ENCODE assay signal across 8 cellular contexts in genomic region chr12:2052861-2053674, GRCh38. TPM values are rescaled to one million over a fixed set of nuclear protein-coding genes. Genes with fewer than 3 reads are reported as not detected.
A peak's percentile ranks its signal among the peaks of the same experiment; 100 is the strongest.
DNase-seq lines count a peak whose midpoint lies in the region; ATAC-seq and TF ChIP-seq lines count a peak whose summit lies in the region.

CACNA1C (plus strand) TSS chr12:2052987; CDS start chr12:2053563, 576 bp downstream.

- H3K27ac ChIP-seq in thoracic aorta: peak within 1 kb of the TSS; percentile 90

- H3K9me3 Mint-ChIP-seq in activated CD8-positive, alpha-beta memory T cell treated with anti-CD3 and anti-CD28 coated beads, Interleukin-2, amount 10 ng/mL, durations not matched to agents 7 days and 5 days (ENCODE audit: low read depth): no peaks in the 10 kb centered on the region

- H3K27ac Mint-ChIP-seq in activated CD8-positive, alpha-beta memory T cell treated with anti-CD3 and anti-CD28 coated beads, Interleukin-2, amount 10 ng/mL, durations not matched to agents 7 days and 5 days: no peak within 1 kb of the TSS

- peak; percentile 37 for TF ChIP-seq CTCF in thoracic aorta (IDR thresholded peaks at IDR 0.05)

- H3K9me3 ChIP-seq in mucosa of stomach (ENCODE audit: control insufficient read depth, low read length) (no peaks in the 10 kb centered on the region), thoracic aorta (no peaks in the 10 kb centered on the region)

- H3K9ac ChIP-seq in mucosa of stomach (ENCODE audit: low read length): peak within 1 kb of the TSS; percentile 43

- peaks cover 87% of the 10 kb centered on the region for H3K27me3 Mint-ChIP-seq in activated CD8-positive, alpha-beta memory T cell treated with anti-CD3 and anti-CD28 coated beads, Interleukin-2, amount 10 ng/mL, durations not matched to agents 7 days and 5 days

- peaks cover 11% of the 10 kb centered on the region for H3K4me1 ChIP-seq in mucosa of stomach (ENCODE audit: control insufficient read depth, insufficient read depth, low read length)
- H3K4me1 ChIP-seq in thoracic aorta (ENCODE audit: control insufficient read depth in 1 of 2, low read depth in 2 of 2): peaks cover 18 to 33% of the 10 kb centered on the region in 2 donors

- peak; percentile 88 for ATAC-seq in activated CD8-positive, alpha-beta memory T cell treated with anti-CD3 and anti-CD28 coated beads, Interleukin-2, amount 10 ng/mL, durations not matched to agents 7 days and 5 days
- ATAC-seq in thoracic aorta (ENCODE audit: insufficient number of reproducible peaks, low FRiP score, low read depth): peak; percentile 51
- no peak for ATAC-seq in GM21381 (IDR thresholded peaks at IDR 0.05; ENCODE audit: unreplicated experiment)

- H3K4me3 Mint-ChIP-seq in activated CD8-positive, alpha-beta memory T cell treated with anti-CD3 and anti-CD28 coated beads, Interleukin-2, amount 10 ng/mL, durations not matched to agents 7 days and 5 days: peak within 1 kb of the TSS; percentile 70

- H3K36me3 Mint-ChIP-seq in activated CD8-positive, alpha-beta memory T cell treated with anti-CD3 and anti-CD28 coated beads, Interleukin-2, amount 10 ng/mL, durations not matched to agents 7 days and 5 days: peaks cover 1% of the 10 kb centered on the region

- H3K27me3 ChIP-seq in mucosa of stomach (ENCODE audit: control insufficient read depth, insufficient read depth, low read length) (peaks cover 72% of the 10 kb centered on the region), thoracic aorta (replicated peaks; ENCODE audit: insufficient read depth) (no peaks in the 10 kb centered on the region)

- H3K36me3 ChIP-seq in mucosa of stomach (ENCODE audit: control insufficient read depth, insufficient read depth, low read length): no peaks in the 10 kb centered on the region
- no peaks in the 10 kb centered on the region for H3K36me3 ChIP-seq in thoracic aorta

- peaks cover 15% of the 10 kb centered on the region for H3K4me1 Mint-ChIP-seq in activated CD8-positive, alpha-beta memory T cell treated with anti-CD3 and anti-CD28 coated beads, Interleukin-2, amount 10 ng/mL, durations not matched to agents 7 days and 5 days

- CTCF ChIA-PET in activated CD8-positive, alpha-beta memory T cell treated with anti-CD3 and anti-CD28 coated beads, Interleukin-2, amount 10 ng/mL, durations not matched to agents 7 days and 5 days (lab: Charles Lee): no interaction called here

- H3K4me3 ChIP-seq in mucosa of stomach (ENCODE audit: low read length) (no peak within 1 kb of the TSS), thoracic aorta (peak within 1 kb of the TSS; percentile 92)

- DNase-seq in GM04504 (ENCODE audit: low read depth): peak; percentile 46
- peak; percentile 17 for DNase-seq in NCI-H2029 treated with DMSO at 0.1 percent for 48 hours (lab: John Stamatoyannopoulos, UW)
- peak; percentile 52 for DNase-seq in activated CD8-positive, alpha-beta memory T cell treated with anti-CD3 and anti-CD28 coated beads, Interleukin-2, amount 10 ng/mL, durations not matched to agents 7 days and 5 days
- DNase-seq in fibroblast of gingiva (ENCODE audit: low read depth): peak; percentile 69
- no peak for DNase-seq in thoracic aorta (ENCODE audit: low spot score)
- no peak for DNase-seq in cortex of kidney (lab: John Stamatoyannopoulos, UW)

RNA-seq across cellular contexts. Expression of gene CACNA1C, which starts in this region (rescaled TPM):
- under 1 TPM; 0.14 to 0.26 TPM for total RNA-seq in activated CD8-positive, alpha-beta memory T cell treated with anti-CD3 and anti-CD28 coated beads, Interleukin-2, amount 10 ng/mL, durations not matched to agents 7 days and 5 days
- 100 to 1,000 TPM in 1 of 2 donors, 10 to 100 TPM in 1; 70.0 to 127 TPM for total RNA-seq in thoracic aorta

Comparison
In these comparisons a context has a peak if more than half of its experiments do, and no peak if none do; other contexts are left out.
1. RNA of gene CACNA1C (total RNA-seq): 70.0 to 127 TPM in thoracic aorta; 0.14 to 0.26 TPM in activated CD8-positive, alpha-beta memory T cell treated with anti-CD3 and anti-CD28 coated beads, Interleukin-2, amount 10 ng/mL, durations not matched to agents 7 days and 5 days; every median in the first group is over 10 times any median in the second.
2. Peak in DNase-seq and ATAC-seq in activated CD8-positive, alpha-beta memory T cell treated with anti-CD3 and anti-CD28 coated beads, Interleukin-2, amount 10 ng/mL, durations not matched to agents 7 days and 5 days; RNA of the gene not detected or under 1 TPM.
3. DNase-seq: peak in GM04504 (single experiment), NCI-H2029 treated with DMSO at 0.1 percent for 48 hours (single experiment) and fibroblast of gingiva (single experiment); none in thoracic aorta (single experiment) and cortex of kidney (single experiment).